ENCODE assay signal across 35 cellular contexts in the genomic region with DNA sequence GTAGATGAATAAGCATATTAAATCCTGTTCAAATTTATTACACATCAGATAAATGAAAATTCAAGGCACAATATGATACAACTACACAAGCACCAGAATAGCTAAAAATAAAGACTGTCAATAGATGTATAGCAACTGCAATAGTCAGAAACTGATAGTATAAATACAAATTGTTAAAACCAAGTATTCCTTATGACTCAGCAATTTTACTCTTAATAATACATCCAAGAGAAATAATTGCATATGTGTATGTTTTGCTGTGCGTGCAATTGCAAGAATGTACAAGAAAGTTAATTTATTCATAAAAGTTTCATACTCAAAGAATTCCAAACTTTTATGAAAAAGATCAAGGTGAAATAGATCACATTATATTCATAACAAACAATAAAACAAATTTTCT.
"Had no signal": no experiment of that assay in that cellular context is flagged by ENCODE, and none has a peak within 500 bp of the region (broad histone marks: within the 10 kb centered on the region; RNA-seq: fewer than 3 reads in every experiment).

No MANE protein-coding gene starts in this region.

- H3K36me3 Mint-ChIP-seq: activated CD4-positive, alpha-beta memory T cell treated with anti-CD3 and anti-CD28 coated beads for 36 hours; activated naive CD4-positive, alpha-beta T cell treated with anti-CD3 and anti-CD28 coated beads, Interleukin-2, amount 50 U/mL, for 72 hours; activated naive CD8-positive, alpha-beta T cell treated with anti-CD3 and anti-CD28 coated beads for 36 hours; brain had no signal

- FAIRE-seq: bronchial epithelial cell, TTC549 had no signal

- H3K9me3 ChIP-seq: ascending aorta had no signal

- H3K27me3 ChIP-seq: ascending aorta, cardiac muscle cell had no signal

- H3K27ac Mint-ChIP-seq: activated B cell treated with CpG ODN at 0.5 μM for 24 hours; activated CD4-positive, alpha-beta memory T cell treated with anti-CD3 and anti-CD28 coated beads for 36 hours; activated CD4-positive, alpha-beta T cell treated with anti-CD3 and anti-CD28 coated beads, Interleukin-2, amount 10 ng/mL, durations not matched to agents 24 days and 14 days; activated CD8-positive, alpha-beta T cell treated with anti-CD3 and anti-CD28 coated beads for 36 hours; activated naive CD4-positive, alpha-beta T cell treated with anti-CD3 and anti-CD28 coated beads for 36 hours; activated naive CD4-positive, alpha-beta T cell treated with anti-CD3 and anti-CD28 coated beads, Interleukin-2, amount 50 U/mL, for 72 hours; activated naive CD8-positive, alpha-beta T cell treated with anti-CD3 and anti-CD28 coated beads for 36 hours; activated T-cell treated with anti-CD3 and anti-CD28 coated beads, Interleukin-2, amount 50 U/mL, for 24 hours; activated T-helper 2 cell treated with anti-CD3 and anti-CD28 coated beads, Interferon-gamma antibody, Interleukin-2, Interleukin-4, amounts not matched to agents 10 μg/mL and 5 μg/mL and 100 μg/mL, durations not matched to agents 14 hours and 24 hours and 36 hours; brain; T-helper 1 cell treated with Interleukin-12 subunit alpha and Interleukin-12 subunit beta and Interleukin-4 antibody, amounts not matched to agents 30 μg/mL and 1 μg/mL, for 36 hours; T-helper 2 cell treated with Interferon-gamma antibody and Interleukin-4, amounts not matched to agents 5 μg/mL and 100 μg/mL, for 36 hours had no signal

- H3K27ac ChIP-seq: ascending aorta, cardiac muscle cell, VCaP had no signal

- H3K4me3 ChIP-seq: ascending aorta, cardiac muscle cell had no signal

- H3K4me3 Mint-ChIP-seq: activated B cell treated with CpG ODN at 0.5 μM for 24 hours; activated CD4-positive, alpha-beta memory T cell treated with anti-CD3 and anti-CD28 coated beads for 36 hours; activated CD4-positive, alpha-beta T cell treated with anti-CD3 and anti-CD28 coated beads, Interleukin-2, amount 10 ng/mL, durations not matched to agents 24 days and 14 days; activated CD8-positive, alpha-beta T cell treated with anti-CD3 and anti-CD28 coated beads for 36 hours; activated naive CD4-positive, alpha-beta T cell treated with anti-CD3 and anti-CD28 coated beads for 36 hours; activated naive CD8-positive, alpha-beta T cell treated with anti-CD3 and anti-CD28 coated beads for 36 hours; activated T-cell treated with anti-CD3 and anti-CD28 coated beads, Interleukin-2, amount 50 U/mL, for 24 hours; brain; central memory CD8-positive, alpha-beta T cell; T-helper 1 cell treated with Interleukin-12 subunit alpha and Interleukin-12 subunit beta and Interleukin-4 antibody, amounts not matched to agents 30 μg/mL and 1 μg/mL, for 36 hours; T-helper 2 cell treated with Interferon-gamma antibody and Interleukin-4, amounts not matched to agents 5 μg/mL and 100 μg/mL, for 36 hours had no signal

- H3K4me1 Mint-ChIP-seq: activated B cell treated with CpG ODN at 0.5 μM for 24 hours; activated CD4-positive, alpha-beta T cell treated with anti-CD3 and anti-CD28 coated beads, Interleukin-2, amount 10 ng/mL, durations not matched to agents 24 days and 14 days; activated naive CD8-positive, alpha-beta T cell treated with anti-CD3 and anti-CD28 coated beads for 36 hours; brain; central memory CD8-positive, alpha-beta T cell had no signal

- H3K36me3 ChIP-seq: ascending aorta, cardiac muscle cell had no signal

- ATAC-seq: activated CD8-positive, alpha-beta T cell treated with anti-CD3 and anti-CD28 coated beads for 36 hours; activated naive CD4-positive, alpha-beta T cell treated with anti-CD3 and anti-CD28 coated beads, Interleukin-2, amount 50 U/mL, for 72 hours had no signal

- DNase-seq: activated B cell treated with CpG ODN at 0.5 μM for 24 hours; activated CD4-positive, alpha-beta memory T cell treated with anti-CD3 and anti-CD28 coated beads for 36 hours; activated CD4-positive, alpha-beta T cell treated with anti-CD3 and anti-CD28 coated beads for 4 hours; activated CD4-positive, alpha-beta T cell treated with anti-CD3 and anti-CD28 coated beads, Interleukin-2, amount 10 ng/mL, durations not matched to agents 24 days and 14 days; activated CD4-positive, alpha-beta T cell treated with anti-CD3 and anti-CD28 coated beads, Interleukin-2, amount 50 U/mL, for 1 hour; activated CD4-positive, alpha-beta T cell treated with anti-CD3 and anti-CD28 coated beads, Interleukin-2, amount 50 U/mL, for 4 hours; activated CD4-positive, CD25-positive, alpha-beta regulatory T cell treated with anti-CD3 and anti-CD28 coated beads, Interleukin-2, amount 50 U/mL, for 72 hours; activated CD8-positive, alpha-beta memory T cell treated with anti-CD3 and anti-CD28 coated beads, Interleukin-2, amount 50 U/mL, for 48 hours; activated CD8-positive, alpha-beta T cell treated with anti-CD3 and anti-CD28 coated beads for 36 hours; activated effector memory CD4-positive, alpha-beta T cell treated with Interleukin-2 at 50 U/mL for 16 hours; activated gamma-delta T cell treated with Interleukin-2 at 50 U/mL for 16 hours; activated naive CD4-positive, alpha-beta T cell; activated naive CD4-positive, alpha-beta T cell treated with anti-CD3 and anti-CD28 coated beads for 36 hours; activated naive CD4-positive, alpha-beta T cell treated with anti-CD3 and anti-CD28 coated beads, Interleukin-2, amount 50 U/mL, for 16 hours; activated naive CD8-positive, alpha-beta T cell treated with anti-CD3 and anti-CD28 coated beads for 36 hours; activated T-cell treated with anti-CD3 and anti-CD28 coated beads, Interleukin-2, amount 50 U/mL, for 24 hours; activated T-cell treated with anti-CD3 and anti-CD28 coated beads, Interleukin-2, amount 50 U/mL, for 48 hours; amygdala; anterior cingulate cortex; caudate nucleus; cerebellar nuclear complex; T-helper 1 cell; T-helper 2 cell; T-helper 9 cell had no signal

- H3K27me3 Mint-ChIP-seq: activated B cell treated with CpG ODN at 0.5 μM for 24 hours; activated CD4-positive, alpha-beta memory T cell treated with anti-CD3 and anti-CD28 coated beads for 36 hours; activated CD4-positive, alpha-beta T cell treated with anti-CD3 and anti-CD28 coated beads, Interleukin-2, amount 10 ng/mL, durations not matched to agents 24 days and 14 days; activated CD8-positive, alpha-beta T cell treated with anti-CD3 and anti-CD28 coated beads for 36 hours; activated naive CD8-positive, alpha-beta T cell treated with anti-CD3 and anti-CD28 coated beads for 36 hours; activated T-cell treated with anti-CD3 and anti-CD28 coated beads, Interleukin-2, amount 50 U/mL, for 24 hours; brain; central memory CD8-positive, alpha-beta T cell had no signal

- H3K4me1 ChIP-seq: ascending aorta had no signal
